20 cellular contexts compared by ENCODE assay signal in genomic region chr3:37521403-37521802, GRCh38.
"Had no signal": no experiment of that assay in that cellular context is flagged by ENCODE, and none has a peak within 500 bp of the region (broad histone marks: within the 10 kb centered on the region; RNA-seq: fewer than 3 reads in every experiment).

No MANE protein-coding gene starts in this region.

- H3K27me3 ChIP-seq: brain microvascular endothelial cell, gastrocnemius medialis, heart right ventricle, SJSA1, tibial nerve, uterus had no signal

- H3K79me2 ChIP-seq: parathyroid adenoma had no signal

- H3K9me3 Mint-ChIP-seq: activated CD4-positive, alpha-beta memory T cell treated with anti-CD3 and anti-CD28 coated beads for 36 hours; activated naive CD8-positive, alpha-beta T cell treated with anti-CD3 and anti-CD28 coated beads for 36 hours; activated T-helper 1 cell treated with anti-CD3 and anti-CD28 coated beads, Interleukin-12 subunit alpha, Interleukin-12 subunit beta, Interleukin-2, Interleukin-4 antibody, amounts not matched to agents 30 ng/mL and 10 ng/mL and 1 ng/mL, durations not matched to agents 14 hours and 24 hours and 36 hours; endodermal cell; natural killer cell; stimulated activated naive B cell treated with anti-CD40 and anti-IgM and Interleukin-4, amounts not matched to agents 10 μg/mL and 1 μg/mL and 100 μg/mL, for 72 hours; WTC11 had no signal

- H3K9ac ChIP-seq: parathyroid adenoma had no signal

- H3K27ac Mint-ChIP-seq: activated CD4-positive, alpha-beta memory T cell treated with anti-CD3 and anti-CD28 coated beads for 36 hours; activated CD4-positive, alpha-beta T cell treated with anti-CD3 and anti-CD28 coated beads for 36 hours; activated naive CD8-positive, alpha-beta T cell treated with anti-CD3 and anti-CD28 coated beads for 36 hours; activated T-helper 1 cell treated with anti-CD3 and anti-CD28 coated beads, Interleukin-12 subunit alpha, Interleukin-12 subunit beta, Interleukin-2, Interleukin-4 antibody, amounts not matched to agents 30 ng/mL and 10 ng/mL and 1 ng/mL, durations not matched to agents 14 hours and 24 hours and 36 hours; natural killer cell; stimulated activated naive B cell treated with anti-CD40 and anti-IgM and Interleukin-4, amounts not matched to agents 10 μg/mL and 1 μg/mL and 100 μg/mL, for 72 hours; WTC11 had no signal

- H3K4me3 Mint-ChIP-seq: activated CD4-positive, alpha-beta memory T cell treated with anti-CD3 and anti-CD28 coated beads for 36 hours; activated CD4-positive, alpha-beta T cell treated with anti-CD3 and anti-CD28 coated beads for 36 hours; activated naive CD8-positive, alpha-beta T cell treated with anti-CD3 and anti-CD28 coated beads for 36 hours; activated T-helper 1 cell treated with anti-CD3 and anti-CD28 coated beads, Interleukin-12 subunit alpha, Interleukin-12 subunit beta, Interleukin-2, Interleukin-4 antibody, amounts not matched to agents 30 ng/mL and 10 ng/mL and 1 ng/mL, durations not matched to agents 14 hours and 24 hours and 36 hours; endodermal cell; natural killer cell; stimulated activated naive B cell treated with anti-CD40 and anti-IgM and Interleukin-4, amounts not matched to agents 10 μg/mL and 1 μg/mL and 100 μg/mL, for 72 hours; WTC11 had no signal

- H3K4me3 ChIP-seq: gastrocnemius medialis, heart right ventricle, SJSA1, tibial nerve, uterus had no signal

- DNase-seq: activated CD4-positive, alpha-beta memory T cell treated with anti-CD3 and anti-CD28 coated beads for 36 hours; activated CD4-positive, alpha-beta T cell treated with anti-CD3 and anti-CD28 coated beads for 36 hours; activated naive CD8-positive, alpha-beta T cell treated with anti-CD3 and anti-CD28 coated beads for 36 hours; activated T-cell treated with anti-CD3 and anti-CD28 coated beads for 4 hours; amygdala; brain microvascular endothelial cell; central memory CD4-positive, alpha-beta T cell; endodermal cell; gastrocnemius medialis; heart right ventricle; kidney; mesenchymal stem cell; natural killer cell; stimulated activated naive B cell treated with anti-CD40 and anti-IgM and Interleukin-4, amounts not matched to agents 10 μg/mL and 1 μg/mL and 100 μg/mL, for 72 hours; uterus had no signal

- H2AFZ ChIP-seq: parathyroid adenoma had no signal

- H3K36me3 ChIP-seq: brain microvascular endothelial cell, gastrocnemius medialis, SJSA1, uterus had no signal

- H3K27ac ChIP-seq: brain microvascular endothelial cell, gastrocnemius medialis, parathyroid adenoma, SJSA1, tibial nerve, uterus had no signal

- H3K9me3 ChIP-seq: gastrocnemius medialis, heart right ventricle, SJSA1, tibial nerve, uterus had no signal

- H3K4me1 Mint-ChIP-seq: activated CD4-positive, alpha-beta T cell treated with anti-CD3 and anti-CD28 coated beads for 36 hours; natural killer cell; stimulated activated naive B cell treated with anti-CD40 and anti-IgM and Interleukin-4, amounts not matched to agents 10 μg/mL and 1 μg/mL and 100 μg/mL, for 72 hours had no signal

- H3K4me1 ChIP-seq: parathyroid adenoma, SJSA1, uterus had no signal

- H3K36me3 Mint-ChIP-seq: activated CD4-positive, alpha-beta memory T cell treated with anti-CD3 and anti-CD28 coated beads for 36 hours; activated naive CD8-positive, alpha-beta T cell treated with anti-CD3 and anti-CD28 coated beads for 36 hours; natural killer cell; stimulated activated naive B cell treated with anti-CD40 and anti-IgM and Interleukin-4, amounts not matched to agents 10 μg/mL and 1 μg/mL and 100 μg/mL, for 72 hours; WTC11 had no signal

- H3K27me3 Mint-ChIP-seq: activated CD4-positive, alpha-beta memory T cell treated with anti-CD3 and anti-CD28 coated beads for 36 hours; stimulated activated naive B cell treated with anti-CD40 and anti-IgM and Interleukin-4, amounts not matched to agents 10 μg/mL and 1 μg/mL and 100 μg/mL, for 72 hours had no signal
